Comparison of ENCODE assay signal across 8 cellular contexts in genomic region chr20:48635791-48636267, GRCh38.
DNase-seq lines count a peak whose midpoint lies in the region; ATAC-seq and TF ChIP-seq lines count a peak whose summit lies in the region.

No MANE protein-coding gene starts in this region.

- no peaks in the 10 kb centered on the region for H3K4me1 Mint-ChIP-seq in neural crest cell

- peak; percentile 24 to 54 for DNase-seq in AML-193 (lab: John Stamatoyannopoulos, UW)
- DNase-seq in GM23248, result peak; percentile 69
- DNase-seq in activated T-cell treated with anti-CD3 and anti-CD28 coated beads for 48 hours (ENCODE audit: low read depth), result peak; percentile 68
- no peak for DNase-seq in esophagus squamous epithelium (lab: John Stamatoyannopoulos, UW)
- peak; percentile 75 for DNase-seq in neural crest cell (ENCODE audit: low read depth, low spot score)
- DNase-seq in tibial artery, result no peak

- no peak overlapping the region for H3K27ac ChIP-seq in GM23248
- no peak overlapping the region for H3K27ac ChIP-seq in OCI-LY1 (ENCODE audit: low read depth, low read length, poor library complexity, severe bottlenecking)
- H3K27ac ChIP-seq in esophagus squamous epithelium, result no peak overlapping the region
- H3K27ac ChIP-seq in tibial artery, result no peak overlapping the region

- H2AFZ ChIP-seq in GM23248, result no peak overlapping the region
- H2AFZ ChIP-seq in OCI-LY1 (ENCODE audit: low read length), result no peak overlapping the region

- intact Hi-C loops in esophagus squamous epithelium (cut with DNase I), result no loop called here
- intact Hi-C loops in tibial artery (cut with DNase I; ENCODE audit: low total_unique reads), result no loop called here

- H3F3A ChIP-seq in GM23248 (ENCODE audit: insufficient read depth) (no peaks in the 10 kb centered on the region), OCI-LY1 (ENCODE audit: insufficient read depth, low read length) (no peaks in the 10 kb centered on the region)

- no peak overlapping the region for H3K4me2 ChIP-seq in GM23248 (ENCODE audit: unreplicated experiment)
- H3K4me2 ChIP-seq in OCI-LY1 (ENCODE audit: low read length), result no peak overlapping the region

- TF ChIP-seq CTCF in OCI-LY1 (IDR thresholded peaks at IDR 0.05; ENCODE audit: low read length), result peak; percentile 83
- TF ChIP-seq CTCF in esophagus squamous epithelium (IDR thresholded peaks at IDR 0.05), result peak; percentile 34 to 75 (median 48)
- TF ChIP-seq CTCF in neural crest cell (conservative IDR thresholded peaks at IDR 0.05), result peak; percentile 84
- peak; percentile 62 to 64 for TF ChIP-seq CTCF in tibial artery (IDR thresholded peaks at IDR 0.05)

- H3K9me3 ChIP-seq in GM23248 (ENCODE audit: low read depth), result no peaks in the 10 kb centered on the region
- H3K9me3 ChIP-seq in OCI-LY1 (ENCODE audit: low read length), result no peaks in the 10 kb centered on the region
- no peaks in the 10 kb centered on the region for H3K9me3 ChIP-seq in esophagus squamous epithelium
- H3K9me3 ChIP-seq in tibial artery, result no peaks in the 10 kb centered on the region

- no peaks in the 10 kb centered on the region for H3K27me3 Mint-ChIP-seq in neural crest cell (ENCODE audit: low read depth)

- no peaks in the 10 kb centered on the region for H3K9me2 ChIP-seq in GM23248 (ENCODE audit: insufficient read depth)
- H3K9me2 ChIP-seq in OCI-LY1 (ENCODE audit: low read depth, low read length), result no peaks in the 10 kb centered on the region

- no peaks in the 10 kb centered on the region for H3K27me3 ChIP-seq in GM23248 (replicated peaks; ENCODE audit: insufficient read depth)
- H3K27me3 ChIP-seq in OCI-LY1 (ENCODE audit: insufficient read depth, low read length), result no peaks in the 10 kb centered on the region
- no peaks in the 10 kb centered on the region for H3K27me3 ChIP-seq in esophagus squamous epithelium
- H3K27me3 ChIP-seq in tibial artery, result no peaks in the 10 kb centered on the region

- H4K20me1 ChIP-seq in GM23248 (ENCODE audit: insufficient read depth) (no peaks in the 10 kb centered on the region), OCI-LY1 (ENCODE audit: insufficient read depth, low read length) (no peaks in the 10 kb centered on the region)

- no peak overlapping the region for H3K27ac Mint-ChIP-seq in neural crest cell (ENCODE audit: unreplicated experiment)

- H3K9ac ChIP-seq in GM23248 (no peak overlapping the region), OCI-LY1 (ENCODE audit: low read length) (no peak overlapping the region)

- 25 to 32% methylated on average over 4 to 5 of the region's 5 CpGs for WGBS in GM23248 (ENCODE audit: low coverage in 1 of 2, low lambda C conversion rate in 2 of 2, missing lambda C conversion rate in 2 of 2), 2 experiments
- 0% methylated on average over 1 of the region's 5 CpGs for WGBS in esophagus squamous epithelium, 2 donors

- TF ChIP-seq POLR2A in esophagus squamous epithelium (IDR thresholded peaks at IDR 0.05), result no peak

- H3K4me3 Mint-ChIP-seq in neural crest cell, result no peak overlapping the region

- H3K4me1 ChIP-seq in GM23248 (ENCODE audit: insufficient read depth), result no peaks in the 10 kb centered on the region
- no peaks in the 10 kb centered on the region for H3K4me1 ChIP-seq in OCI-LY1 (ENCODE audit: insufficient read depth, low read length, severe bottlenecking)
- no peaks in the 10 kb centered on the region for H3K4me1 ChIP-seq in esophagus squamous epithelium
- no peaks in the 10 kb centered on the region for H3K4me1 ChIP-seq in tibial artery

- ATAC-seq in GM21576 (IDR thresholded peaks at IDR 0.05; ENCODE audit: unreplicated experiment), result no peak

- H3K36me3 Mint-ChIP-seq in neural crest cell (ENCODE audit: low read depth), result peaks cover 27% of the 10 kb centered on the region

- no peaks in the 10 kb centered on the region for H3K36me3 ChIP-seq in GM23248 (ENCODE audit: low read depth)
- no peaks in the 10 kb centered on the region for H3K36me3 ChIP-seq in OCI-LY1 (ENCODE audit: insufficient read depth, low read length)
- H3K36me3 ChIP-seq in esophagus squamous epithelium, result peaks cover 0 to 64% (median 5%) of the 10 kb centered on the region in 3 donors
- peaks cover 15 to 85% (median 65%) of the 10 kb centered on the region in 3 donors for H3K36me3 ChIP-seq in tibial artery

- no peaks in the 10 kb centered on the region for H3K79me2 ChIP-seq in GM23248 (ENCODE audit: insufficient read depth)
- H3K79me2 ChIP-seq in OCI-LY1 (ENCODE audit: insufficient read depth, low read length), result no peaks in the 10 kb centered on the region

- H3K4me3 ChIP-seq in GM23248, result no peak overlapping the region
- no peak overlapping the region for H3K4me3 ChIP-seq in OCI-LY1 (ENCODE audit: low read depth, low read length, poor library complexity, severe bottlenecking)
- no peak overlapping the region for H3K4me3 ChIP-seq in esophagus squamous epithelium
- no peak overlapping the region for H3K4me3 ChIP-seq in tibial artery

- in situ Hi-C loops in GM23248 (cut with MboI), result no loop called here

- no peaks in the 10 kb centered on the region for H3K9me3 Mint-ChIP-seq in neural crest cell

Comparison
In these comparisons a context has a peak if more than half of its experiments do, and no peak if none do; other contexts are left out.
1. DNase-seq: peak in AML-193 (2 of 2), GM23248 (single experiment), activated T-cell treated with anti-CD3 and anti-CD28 coated beads for 48 hours (single experiment) and neural crest cell (single experiment); none in esophagus squamous epithelium (single experiment) and tibial artery (0 of 2).
2. Peak in every context shown above with its lines, with median percentiles within 50 percentile points of each other: CTCF ChIP-seq.